8 cellular contexts compared by ENCODE assay signal in genomic region chr14:77303417-77304156, GRCh38. TPM values are rescaled to one million over a fixed set of nuclear protein-coding genes. Genes with fewer than 3 reads are reported as not detected.
DNase-seq lines count a peak whose midpoint lies in the region; ATAC-seq and TF ChIP-seq lines count a peak whose summit lies in the region.

No MANE protein-coding gene starts in this region.

- H3K4me2 ChIP-seq in mesenchymal stem cell (ENCODE audit: low read length, poor library complexity, severe bottlenecking): no peak overlapping the region

- H3K4me3 Mint-ChIP-seq in brain: peak overlapping the region in 3 of 5 experiments; percentile 3 to 40 (median 5)

- peaks cover 73% of the 10 kb centered on the region for H3K4me1 Mint-ChIP-seq in brain

- H3K27ac ChIP-seq in mesenchymal stem cell (ENCODE audit: low read length, poor library complexity, severe bottlenecking): peak overlapping the region; percentile 77

- WGBS in mesenchymal stem cell: 50% methylated on average over 3 of the region's 4 CpGs

- ATAC-seq in GM21367 (IDR thresholded peaks at IDR 0.05; ENCODE audit: unreplicated experiment): peak; percentile 56
- no peak for ATAC-seq in HG03039 (IDR thresholded peaks at IDR 0.05; ENCODE audit: unreplicated experiment)

- peak overlapping the region; percentile 16 to 98 (median 93) for H3K27ac Mint-ChIP-seq in brain

- peak overlapping the region; percentile 25 to 81 for H3K18ac ChIP-seq in mesenchymal stem cell (ENCODE audit: low read depth in 1 of 2, low read length in 2 of 2)

- no peaks in the 10 kb centered on the region for H3K27me3 ChIP-seq in mesenchymal stem cell (ENCODE audit: control insufficient read depth in 1 of 2, insufficient read depth in 1 of 2, low read length in 2 of 2)

- H3K4me3 ChIP-seq in AG09309 (ENCODE audit: control insufficient read depth, low read depth, low read length) (no peak overlapping the region), mesenchymal stem cell (ENCODE audit: insufficient read depth in 1 of 2, low read depth in 1 of 2, low read length in 2 of 2) (no peak overlapping the region)

- H2AFZ ChIP-seq in mesenchymal stem cell (ENCODE audit: low read depth, low read length): no peak overlapping the region

- TF ChIP-seq CTCF in AG09309 (IDR thresholded peaks at IDR 0.05; ENCODE audit: control insufficient read depth, insufficient read depth, low read depth, low read length, missing control alignments): no peak
- TF ChIP-seq CTCF in brain (conservative IDR thresholded peaks at IDR 0.05): no peak

- H4K91ac ChIP-seq in mesenchymal stem cell (ENCODE audit: low read length): peak overlapping the region; percentile 65

- no peaks in the 10 kb centered on the region for H3K9me3 Mint-ChIP-seq in brain

- DNase-seq in AG09309 (ENCODE audit: low read depth) (peak; percentile 83), NCI-H510A (lab: John Stamatoyannopoulos, UW) (peak; percentile 19), mesenchymal stem cell (peak; percentile 99), G401 (ENCODE audit: low spot score) (no peak), AML-193 (lab: John Stamatoyannopoulos, UW) (no peak)

- peaks cover 31% of the 10 kb centered on the region for H3K79me1 ChIP-seq in mesenchymal stem cell (replicated peaks; ENCODE audit: low read length, poor library complexity, severe bottlenecking)

- H3K9me3 ChIP-seq in mesenchymal stem cell (ENCODE audit: control insufficient read depth, low read length): no peaks in the 10 kb centered on the region

- H2BK12ac ChIP-seq in mesenchymal stem cell (ENCODE audit: low read length in 2 of 2): peak overlapping the region; percentile 44 to 66

- no peak overlapping the region for H2BK120ac ChIP-seq in mesenchymal stem cell (ENCODE audit: low read depth, low read length)

- H3K36me3 Mint-ChIP-seq in brain: peaks cover 13% of the 10 kb centered on the region

- H3K9ac ChIP-seq in mesenchymal stem cell (ENCODE audit: low read length): peak overlapping the region; percentile 74

- peak overlapping the region in 1 of 2 experiments; percentile 42 for H3K4ac ChIP-seq in mesenchymal stem cell (ENCODE audit: low read depth in 1 of 2, low read length in 2 of 2)

- peak overlapping the region in 1 of 2 experiments; percentile 16 for H3K23ac ChIP-seq in mesenchymal stem cell (ENCODE audit: low read length in 2 of 2)

- peak overlapping the region; percentile 19 for H2BK5ac ChIP-seq in mesenchymal stem cell (ENCODE audit: low read depth, low read length, poor library complexity, severe bottlenecking)

- in situ Hi-C loops in G401 (cut with HindIII; ENCODE audit: low sequenced_read_pairs): no loop called here

- peak overlapping the region; percentile 78 for H4K8ac ChIP-seq in mesenchymal stem cell (ENCODE audit: low read length)

- H2BK15ac ChIP-seq in mesenchymal stem cell (ENCODE audit: low read depth, poor library complexity, severe bottlenecking): no peak overlapping the region

- H3K27me3 Mint-ChIP-seq in brain: peaks cover 7% of the 10 kb centered on the region

- H3K14ac ChIP-seq in mesenchymal stem cell (ENCODE audit: low read length in 2 of 2): no peak overlapping the region

- peak overlapping the region; percentile 21 for H2AK5ac ChIP-seq in mesenchymal stem cell (ENCODE audit: low read length, severe bottlenecking)

- H3K36me3 ChIP-seq in mesenchymal stem cell (ENCODE audit: control insufficient read depth in 1 of 2, insufficient read depth in 2 of 2, low read depth in 1 of 2, low read length in 2 of 2): peaks cover 22 to 38% of the 10 kb centered on the region in 2 experiments

- H3K4me1 ChIP-seq in mesenchymal stem cell (ENCODE audit: control insufficient read depth, insufficient read depth, low read depth, low read length): peaks cover 24% of the 10 kb centered on the region

RNA-seq across cellular contexts. Expression of gene POMT2, which starts 17.1 kb away (rescaled TPM):
- polyA plus RNA-seq in brain (ENCODE audit: insufficient read depth, low read depth, low replicate concordance): 11.1 TPM
- polyA plus RNA-seq in mesenchymal stem cell (2013, experiment 1 of 2): 15.7 TPM
- polyA plus RNA-seq in mesenchymal stem cell (2013, experiment 2 of 2): 16.1 TPM
- total RNA-seq in G401 (2014; rRNA removed; shearing (Covaris generic)): 25.5 and 27.5 TPM in 2 replicates

RNA-seq across cellular contexts. Expression of gene GSTZ1, which starts 17.2 kb away (rescaled TPM):
- polyA plus RNA-seq in brain (ENCODE audit: insufficient read depth, low read depth, low replicate concordance): 65.2 TPM
- 5.6 TPM for polyA plus RNA-seq in mesenchymal stem cell (2013, experiment 1 of 2)
- polyA plus RNA-seq in mesenchymal stem cell (2013, experiment 2 of 2): 6.2 TPM
- total RNA-seq in G401 (2014; rRNA removed; shearing (Covaris generic)): 37.3 and 64.7 TPM in 2 replicates

RNA-seq across cellular contexts. Expression of gene NGB, which starts 32.6 kb away (rescaled TPM):
- 28.3 TPM for polyA plus RNA-seq in brain (ENCODE audit: insufficient read depth, low read depth, low replicate concordance)
- not detected for polyA plus RNA-seq in mesenchymal stem cell (2013, experiment 1 of 2)
- polyA plus RNA-seq in mesenchymal stem cell (2013, experiment 2 of 2): not detected
- not detected in 2 replicates for total RNA-seq in G401 (2014; rRNA removed; shearing (Covaris generic))

Comparison
In these comparisons a context has a peak if more than half of its experiments do, and no peak if none do; other contexts are left out.
1. DNase-seq: peak in AG09309 (single experiment), NCI-H510A (single experiment) and mesenchymal stem cell (single experiment); none in G401 (single experiment) and AML-193 (0 of 2).